Comparison of ENCODE assay signal across 31 cellular contexts in genomic region chr16:13231365-13231764, GRCh38.
DNase-seq lines count a peak whose midpoint lies in the region; ATAC-seq lines count a peak whose summit lies in the region.
"Had no signal": no experiment of that assay in that cellular context is flagged by ENCODE, and none has a peak within 500 bp of the region (broad histone marks: within the 10 kb centered on the region; RNA-seq: fewer than 3 reads in every experiment).

No MANE protein-coding gene starts in this region.

- no peaks in the 10 kb centered on the region for H3K4me1 Mint-ChIP-seq in activated T-helper 1 cell treated with anti-CD3 and anti-CD28 coated beads, Interleukin-12 subunit alpha, Interleukin-12 subunit beta, Interleukin-2, Interleukin-4 antibody, amounts not matched to agents 30 ng/mL and 10 ng/mL and 1 ng/mL, durations not matched to agents 14 hours and 24 hours and 36 hours (ENCODE audit: low read depth)
- H3K4me1 Mint-ChIP-seq: activated CD4-positive, alpha-beta T cell treated with anti-CD3 and anti-CD28 coated beads for 36 hours; activated naive CD4-positive, alpha-beta T cell treated with anti-CD3 and anti-CD28 coated beads, Interleukin-2, amount 10 ng/mL, durations not matched to agents 7 days and 5 days; activated T-helper 17 cell treated with anti-CD3 and anti-CD28 coated beads, Interleukin-2, amount 50 U/mL, for 72 hours; brain had no signal

- peaks cover 21% of the 10 kb centered on the region for H3K9me3 Mint-ChIP-seq in activated T-helper 1 cell treated with anti-CD3 and anti-CD28 coated beads, Interleukin-12 subunit alpha, Interleukin-12 subunit beta, Interleukin-2, Interleukin-4 antibody, amounts not matched to agents 30 ng/mL and 10 ng/mL and 1 ng/mL, durations not matched to agents 14 hours and 24 hours and 36 hours
- H3K9me3 Mint-ChIP-seq: brain, nephron progenitor cell had no signal

- no peaks in the 10 kb centered on the region for H3K36me3 Mint-ChIP-seq in activated T-helper 1 cell treated with anti-CD3 and anti-CD28 coated beads, Interleukin-12 subunit alpha, Interleukin-12 subunit beta, Interleukin-2, Interleukin-4 antibody, amounts not matched to agents 30 ng/mL and 10 ng/mL and 1 ng/mL, durations not matched to agents 14 hours and 24 hours and 36 hours (ENCODE audit: low read depth)
- H3K36me3 Mint-ChIP-seq: activated naive CD4-positive, alpha-beta T cell treated with anti-CD3 and anti-CD28 coated beads, Interleukin-2, amount 10 ng/mL, durations not matched to agents 7 days and 5 days; brain had no signal

- no peaks in the 10 kb centered on the region for H3K27me3 ChIP-seq in HUES6 (ENCODE audit: control insufficient read depth, insufficient read depth, low read length)
- H3K27me3 ChIP-seq: adrenal gland had no signal

- ATAC-seq in HG03378 (IDR thresholded peaks at IDR 0.05; ENCODE audit: unreplicated experiment) = no peak
- ATAC-seq: activated CD4-positive, alpha-beta T cell treated with anti-CD3 and anti-CD28 coated beads for 36 hours; activated CD8-positive, alpha-beta T cell treated with anti-CD3 and anti-CD28 coated beads, Interleukin-2, amount 10 ng/mL, durations not matched to agents 7 days and 5 days; activated T-helper 17 cell treated with anti-CD3 and anti-CD28 coated beads, Interleukin-2, amount 50 U/mL, for 72 hours; heart left ventricle; left colon; stimulated activated naive CD8-positive, alpha-beta T cell treated with anti-CD3 and anti-CD28 coated beads, Interleukin-15, Interleukin-2, amounts not matched to agents 100 U/mL and 50 U/mL, for 24 hours had no signal

- peaks cover 13% of the 10 kb centered on the region for H3K36me3 ChIP-seq in HUES6 (ENCODE audit: control insufficient read depth, insufficient read depth, low read length)
- H3K36me3 ChIP-seq: adrenal gland, esophagus muscularis mucosa, heart left ventricle, SJCRH30 had no signal

- 0 out of 2 replicates have a peak overlapping the region, but pooled peaks have one; percentile 5 for H3K4me3 ChIP-seq in HUES6 (ENCODE audit: low read depth, low read length)
- H3K4me3 ChIP-seq: adrenal gland, esophagus muscularis mucosa, heart left ventricle, SJCRH30 had no signal

- H3K27me3 Mint-ChIP-seq in activated T-helper 1 cell treated with anti-CD3 and anti-CD28 coated beads, Interleukin-12 subunit alpha, Interleukin-12 subunit beta, Interleukin-2, Interleukin-4 antibody, amounts not matched to agents 30 ng/mL and 10 ng/mL and 1 ng/mL, durations not matched to agents 14 hours and 24 hours and 36 hours (ENCODE audit: insufficient read depth) = no peaks in the 10 kb centered on the region
- H3K27me3 Mint-ChIP-seq: activated naive CD4-positive, alpha-beta T cell treated with anti-CD3 and anti-CD28 coated beads, Interleukin-2, amount 10 ng/mL, durations not matched to agents 7 days and 5 days had no signal

- H3K27ac ChIP-seq in HUES6 (ENCODE audit: low read depth, low read length) = peak overlapping the region; percentile 84
- H3K27ac ChIP-seq: adrenal gland, C4-2B, esophagus muscularis mucosa, heart left ventricle, SJCRH30 had no signal

- peak overlapping the region; percentile 42 for H3K9ac ChIP-seq in HUES6 (ENCODE audit: low read length)

- peaks cover 10% of the 10 kb centered on the region for H3K4me1 ChIP-seq in HUES6 (ENCODE audit: control insufficient read depth, insufficient read depth, low read length)
- H3K4me1 ChIP-seq: adrenal gland, heart left ventricle, SJCRH30 had no signal

- H3K4me3 Mint-ChIP-seq in activated T-helper 1 cell treated with anti-CD3 and anti-CD28 coated beads, Interleukin-12 subunit alpha, Interleukin-12 subunit beta, Interleukin-2, Interleukin-4 antibody, amounts not matched to agents 30 ng/mL and 10 ng/mL and 1 ng/mL, durations not matched to agents 14 hours and 24 hours and 36 hours = no peak overlapping the region
- H3K4me3 Mint-ChIP-seq: activated CD4-positive, alpha-beta T cell treated with anti-CD3 and anti-CD28 coated beads for 36 hours; activated CD8-positive, alpha-beta T cell treated with anti-CD3 and anti-CD28 coated beads, Interleukin-2, amount 10 ng/mL, durations not matched to agents 7 days and 5 days; activated naive CD4-positive, alpha-beta T cell treated with anti-CD3 and anti-CD28 coated beads, Interleukin-2, amount 10 ng/mL, durations not matched to agents 7 days and 5 days; activated T-helper 17 cell treated with anti-CD3 and anti-CD28 coated beads, Interleukin-2, amount 50 U/mL, for 72 hours; brain; nephron progenitor cell had no signal

- DNase-seq in astrocyte of the hippocampus (ENCODE audit: low read depth, low spot score) (peak; percentile 2), kidney glomerular epithelial cell (lab: John Stamatoyannopoulos, UW) (peak; percentile 24), cerebellar cortex (ENCODE audit: low spot score) (no peak), retina (no peak)
- DNase-seq in activated T-helper 1 cell treated with anti-CD3 and anti-CD28 coated beads, Interleukin-12 subunit alpha, Interleukin-12 subunit beta, Interleukin-2, Interleukin-4 antibody, amounts not matched to agents 30 ng/mL and 10 ng/mL and 1 ng/mL, durations not matched to agents 14 hours and 24 hours and 36 hours (ENCODE audit: low spot score) = no peak
- DNase-seq: activated CD4-positive, alpha-beta T cell treated with anti-CD3 and anti-CD28 coated beads for 36 hours; activated CD8-positive, alpha-beta T cell treated with anti-CD3 and anti-CD28 coated beads, Interleukin-2, amount 10 ng/mL, durations not matched to agents 7 days and 5 days; activated naive CD4-positive, alpha-beta T cell treated with anti-CD3 and anti-CD28 coated beads, Interleukin-2, amount 10 ng/mL, durations not matched to agents 7 days and 5 days; adrenal gland; Calu3; cerebellar nuclear complex; dermis blood vessel endothelial cell; DMS79 treated with DMSO at 0.1 percent for 48 hours; GF-D8; heart left ventricle; left colon; NCI-H1436 treated with DMSO at 0.1 percent for 48 hours; NCI-H345; NCI-H748 treated with DMSO at 0.1 percent for 48 hours; nephron progenitor cell; SJCRH30; stimulated activated CD4-positive, alpha-beta T cell treated with anti-CD3 and anti-CD28 coated beads, Interleukin-1b, Interleukin-23, amount 100 ng/mL, for 48 hours; stimulated activated naive CD8-positive, alpha-beta T cell treated with anti-CD3 and anti-CD28 coated beads, Interleukin-15, Interleukin-2, amounts not matched to agents 100 U/mL and 50 U/mL, for 24 hours; SW 1271; T-helper 9 cell had no signal

- intact Hi-C loops in activated T-helper 1 cell treated with anti-CD3 and anti-CD28 coated beads, Interleukin-12 subunit alpha, Interleukin-12 subunit beta, Interleukin-2, Interleukin-4 antibody, amounts not matched to agents 30 ng/mL and 10 ng/mL and 1 ng/mL, durations not matched to agents 14 hours and 24 hours and 36 hours (cut with micrococcal nuclease) = no loop called here

- H3K27ac Mint-ChIP-seq in activated T-helper 1 cell treated with anti-CD3 and anti-CD28 coated beads, Interleukin-12 subunit alpha, Interleukin-12 subunit beta, Interleukin-2, Interleukin-4 antibody, amounts not matched to agents 30 ng/mL and 10 ng/mL and 1 ng/mL, durations not matched to agents 14 hours and 24 hours and 36 hours = no peak overlapping the region
- H3K27ac Mint-ChIP-seq: activated CD4-positive, alpha-beta T cell treated with anti-CD3 and anti-CD28 coated beads for 36 hours; activated CD8-positive, alpha-beta T cell treated with anti-CD3 and anti-CD28 coated beads, Interleukin-2, amount 10 ng/mL, durations not matched to agents 7 days and 5 days; activated naive CD4-positive, alpha-beta T cell treated with anti-CD3 and anti-CD28 coated beads, Interleukin-2, amount 10 ng/mL, durations not matched to agents 7 days and 5 days; activated T-helper 17 cell treated with anti-CD3 and anti-CD28 coated beads, Interleukin-2, amount 50 U/mL, for 72 hours; brain; nephron progenitor cell had no signal

- H3K9me3 ChIP-seq in HUES6 (ENCODE audit: control insufficient read depth, insufficient read depth, low read depth, low read length) = peaks cover 5% of the 10 kb centered on the region
- H3K9me3 ChIP-seq: adrenal gland, SJCRH30 had no signal

Comparison
In these comparisons a context has a peak if more than half of its experiments do, and no peak if none do; other contexts are left out.
1. DNase-seq: peak in astrocyte of the hippocampus (single experiment) and kidney glomerular epithelial cell (single experiment); none in cerebellar cortex (single experiment), retina (single experiment) and activated T-helper 1 cell treated with anti-CD3 and anti-CD28 coated beads, Interleukin-12 subunit alpha, Interleukin-12 subunit beta, Interleukin-2, Interleukin-4 antibody, amounts not matched to agents 30 ng/mL and 10 ng/mL and 1 ng/mL, durations not matched to agents 14 hours and 24 hours and 36 hours (single experiment).